ENCODE assay signal across 26 cellular contexts in the genomic region with DNA sequence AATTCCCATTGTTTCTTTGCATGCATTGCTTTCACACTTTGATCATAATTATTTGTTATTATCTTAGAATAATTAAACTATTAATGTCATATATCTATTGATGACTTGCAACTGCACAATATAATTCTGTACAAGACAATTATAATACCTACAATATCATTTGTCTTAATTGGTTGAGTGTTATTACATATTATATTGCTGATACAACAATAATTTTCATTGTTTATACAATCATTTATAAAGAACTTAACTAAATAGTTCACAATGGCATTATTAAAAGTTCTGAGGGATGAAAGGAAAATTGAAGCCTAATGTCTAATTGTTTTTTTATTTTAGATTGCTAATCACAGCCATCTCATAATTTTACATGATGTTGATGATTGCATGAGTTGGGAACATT.
A peak's percentile ranks its signal among the peaks of the same experiment; 100 is the strongest.
DNase-seq lines count a peak whose midpoint lies in the region; ATAC-seq, FAIRE-seq and TF ChIP-seq lines count a peak whose summit lies in the region.
"Had no signal": no experiment of that assay in that cellular context is flagged by ENCODE, and none has a peak within 500 bp of the region (broad histone marks: within the 10 kb centered on the region; RNA-seq: fewer than 3 reads in every experiment).

No MANE protein-coding gene starts in this region.

- no peak overlapping the region for H3K4me3 Mint-ChIP-seq in HFFc6
- H3K4me3 Mint-ChIP-seq: CD14-positive monocyte; CD4-positive, alpha-beta memory T cell; CD4-positive, CD25-positive, alpha-beta regulatory T cell; CD8-positive, alpha-beta memory T cell had no signal

- no peak for TF ChIP-seq EP300 in A549 (IDR thresholded peaks at IDR 0.05)
- TF ChIP-seq EP300 in K562 (IDR thresholded peaks at IDR 0.05; ENCODE audit: low read length), result no peak

- no peaks in the 10 kb centered on the region for H3K36me3 Mint-ChIP-seq in HFFc6 (ENCODE audit: low read depth)
- H3K36me3 Mint-ChIP-seq: CD14-positive monocyte; CD4-positive, alpha-beta memory T cell; CD4-positive, CD25-positive, alpha-beta regulatory T cell; CD8-positive, alpha-beta memory T cell had no signal

- POLR2A ChIA-PET in A549 (lab: Yijun Ruan, JAX) (no interaction called here), K562 (lab: Yijun Ruan, JAX) (no interaction called here)

- H3K9ac ChIP-seq in K562 (ENCODE audit: insufficient read depth in 1 of 2, low read depth in 2 of 2, low read length in 2 of 2), result no peak overlapping the region
- H3K9ac ChIP-seq: BLaER1 had no signal

- H3K27ac ChIP-seq in A549 (no peak overlapping the region), K562 (ENCODE audit: extremely low read depth, low read depth, low read length) (no peak overlapping the region)
- H3K27ac ChIP-seq: BLaER1 had no signal

- ATAC-seq in A549, result no peak
- ATAC-seq in K562, result no peak
- ATAC-seq in HG03108 (IDR thresholded peaks at IDR 0.05; ENCODE audit: unreplicated experiment), result no peak
- ATAC-seq: GM12878 had no signal

- no TSS peak for BruUV-seq in K562 (replicated peaks; lab: Mats Ljungman, UMichigan)

- TF ChIP-seq RAD21 in A549 (conservative IDR thresholded peaks at IDR 0.05 in 1 of 2, IDR thresholded peaks at IDR 0.05 in 1 of 2) (no peak), K562 (CRISPR knock-in tag; conservative IDR thresholded peaks at IDR 0.05 in 1 of 2, IDR thresholded peaks at IDR 0.05 in 1 of 2) (no peak)

- TF ChIP-seq POLR2A in A549 (IDR thresholded peaks at IDR 0.05; ENCODE audit: low read length), result no peak
- TF ChIP-seq POLR2A in K562 (conservative IDR thresholded peaks at IDR 0.05), result no peak

- FAIRE-seq in A204.1 (lab: Jason Lieb, UNC) (peak; percentile 16), A549 (lab: Jason Lieb, UNC) (no peak), K562 (lab: Jason Lieb, UNC) (no peak)
- FAIRE-seq: GM12878, GM12892, GM18507 had no signal

- no peaks in the 10 kb centered on the region; the same call in 1 of the 2 replicates for H3K4me1 Mint-ChIP-seq in HFFc6 (ENCODE audit: low read depth)
- H3K4me1 Mint-ChIP-seq: CD14-positive monocyte; CD4-positive, alpha-beta memory T cell; CD4-positive, CD25-positive, alpha-beta regulatory T cell; CD8-positive, alpha-beta memory T cell had no signal

- no peaks in the 10 kb centered on the region; the same call in 1 of the 2 replicates for H3K27me3 Mint-ChIP-seq in HFFc6 (ENCODE audit: insufficient read depth)
- H3K27me3 Mint-ChIP-seq: CD4-positive, alpha-beta memory T cell; CD4-positive, CD25-positive, alpha-beta regulatory T cell; CD8-positive, alpha-beta memory T cell had no signal

- no peaks in the 10 kb centered on the region for H3K79me2 ChIP-seq in K562 (ENCODE audit: control insufficient read depth, insufficient read depth, low read length)

- intact Hi-C loops in K562 (cut with micrococcal nuclease), result no loop called here

- H3K36me3 ChIP-seq in K562 (ENCODE audit: control insufficient read depth, insufficient read depth, low read length), result no peaks in the 10 kb centered on the region
- H3K36me3 ChIP-seq: BE2C, BLaER1 had no signal

- no peaks in the 10 kb centered on the region for H3K9me1 ChIP-seq in K562 (ENCODE audit: control insufficient read depth, insufficient read depth, low read length)

- DNase-seq in A549 (ENCODE audit: low read depth in 1 of 2, low spot score in 1 of 2) (no peak), K562 (ENCODE audit: extremely low read depth in 1 of 4, low spot score in 3 of 4) (no peak), SKM-1 (lab: John Stamatoyannopoulos, UW; ENCODE audit: unreplicated experiment) (no peak), HFFc6 (no peak)
- DNase-seq: 8988T; ACHN; BE2C; C1 segment of cervical spinal cord; CD4-positive, alpha-beta memory T cell; CD4-positive, CD25-positive, alpha-beta regulatory T cell; CD8-positive, alpha-beta memory T cell; COR-L47; DMS 273 treated with DMSO at 0.1 percent for 48 hours; DMS153; DMS53; DMS79; DND-41; EL; GDM1 had no signal

- no peaks in the 10 kb centered on the region for H3K9me3 ChIP-seq in A549
- H3K9me3 ChIP-seq in K562 (replicated peaks; ENCODE audit: control insufficient read depth, insufficient read depth, low read depth, low read length), result no peaks in the 10 kb centered on the region
- H3K9me3 ChIP-seq: BE2C, BLaER1 had no signal

- H2AFZ ChIP-seq in K562 (ENCODE audit: low read depth, low read length), result no peak overlapping the region

- CTCF ChIA-PET in A549 (lab: Yijun Ruan, JAX), result no interaction called here
- CTCF ChIA-PET in K562 (lab: Yijun Ruan, JAX; ENCODE audit: low intra/inter-chr PET ratio), result interaction anchor here (0.6 kb wide), 1 partner anchor 48 kb away, joined by 3 read pairs; no protein-coding TSS in a partner anchor

- in situ Hi-C loops in K562 (cut with MboI), result no loop called here

- no peak overlapping the region for H3K27ac Mint-ChIP-seq in HFFc6
- H3K27ac Mint-ChIP-seq: CD14-positive monocyte; CD4-positive, alpha-beta memory T cell; CD4-positive, CD25-positive, alpha-beta regulatory T cell; CD8-positive, alpha-beta memory T cell had no signal

- H3K4me3 ChIP-seq in A549, result no peak overlapping the region
- H3K4me3 ChIP-seq in K562, result no peak overlapping the region
- H3K4me3 ChIP-seq: BLaER1, GM12878 had no signal

- TF ChIP-seq CTCF in A549 (IDR thresholded peaks at IDR 0.05) (no peak), K562 (IDR thresholded peaks at IDR 0.05 in 2 of 3, conservative IDR thresholded peaks at IDR 0.05 in 1 of 3; ENCODE audit: insufficient read depth in 2 of 3, low read depth in 1 of 3, low read length in 3 of 3) (no peak), HFFc6 (IDR thresholded peaks at IDR 0.05) (no peak)

- H3K4me1 ChIP-seq in A549, result no peaks in the 10 kb centered on the region
- H3K4me1 ChIP-seq in K562 (replicated peaks in 1 of 2; ENCODE audit: control insufficient read depth in 2 of 2, insufficient read depth in 2 of 2, low read length in 2 of 2), result no peaks in the 10 kb centered on the region
- H3K4me1 ChIP-seq: BLaER1 had no signal

- H3K9me3 Mint-ChIP-seq in HFFc6, result no peaks in the 10 kb centered on the region
- H3K9me3 Mint-ChIP-seq: CD14-positive monocyte had no signal

- no peaks in the 10 kb centered on the region for H3K27me3 ChIP-seq in K562 (ENCODE audit: control insufficient read depth in 2 of 2, insufficient read depth in 2 of 2, low read length in 2 of 2)
- H3K27me3 ChIP-seq: BE2C, BLaER1 had no signal

- H4K20me1 ChIP-seq in K562 (replicated peaks; ENCODE audit: control insufficient read depth, insufficient read depth, low read length), result no peaks in the 10 kb centered on the region
- H4K20me1 ChIP-seq: BLaER1 had no signal

- H3K4me2 ChIP-seq in A549 (no peak overlapping the region), K562 (ENCODE audit: insufficient read depth, low read length) (no peak overlapping the region)
- H3K4me2 ChIP-seq: BLaER1 had no signal

TF ChIP-seq in A549, 52 proteins besides CTCF, POLR2A, EP300 and RAD21:
- no peak for TF ChIP-seq NFE2L2 (conservative IDR thresholded peaks at IDR 0.05; ENCODE audit: low read length)
- TF ChIP-seq HOXB5 (CRISPR knock-in tag; IDR thresholded peaks at IDR 0.05), result no peak
- TF ChIP-seq MAFK (IDR thresholded peaks at IDR 0.05; ENCODE audit: partially characterized antibody), result peak; percentile 57

TF ChIP-seq in K562, 482 proteins besides CTCF, POLR2A, EP300 and RAD21:
- TF ChIP-seq COPS2 (conservative IDR thresholded peaks at IDR 0.05) (no peak), C11orf30 (IDR thresholded peaks at IDR 0.05; ENCODE audit: low read depth) (peak; percentile 57; the same call in 1 of the 2 replicates), ZNF316 (IDR thresholded peaks at IDR 0.05) (peak; percentile 84)
